In genomic region chr19:46416077-46416709, GRCh38 we compare ENCODE assay signal across 8 cellular contexts. TPM values are rescaled to one million over a fixed set of nuclear protein-coding genes. Genes with fewer than 3 reads are reported as not detected.
DNase-seq lines count a peak whose midpoint lies in the region; ATAC-seq and TF ChIP-seq lines count a peak whose summit lies in the region.
"Had no signal": no experiment of that assay in that cellular context is flagged by ENCODE, and none has a peak within 500 bp of the region (broad histone marks: within the 10 kb centered on the region; RNA-seq: fewer than 3 reads in every experiment).

No MANE protein-coding gene starts in this region.

- DNase-seq in GM10248 (ENCODE audit: extremely low spot score) (peak; percentile 57), NCI-H187 (lab: John Stamatoyannopoulos, UW) (peak; percentile 87 to 92), Right ventricle myocardium inferior (ENCODE audit: missing footprints) (peak; percentile 92), osteocyte (ENCODE audit: extremely low spot score, unreplicated experiment) (peak; percentile 96)
- DNase-seq in activated CD8-positive, alpha-beta T cell treated with anti-CD3 and anti-CD28 coated beads, Interleukin-2, amount 10 ng/mL, durations not matched to agents 7 days and 5 days, result peak; percentile 52
- DNase-seq in activated T-helper 1 cell treated with anti-CD3 and anti-CD28 coated beads, Interleukin-12 subunit alpha, Interleukin-12 subunit beta, Interleukin-2, Interleukin-4 antibody, amounts not matched to agents 30 ng/mL and 10 ng/mL and 1 ng/mL, durations not matched to agents 14 hours and 24 hours and 36 hours (ENCODE audit: low spot score), result no peak
- DNase-seq: activated B cell treated with CpG ODN at 0.5 μM for 24 hours had no signal

- H3K9me3 Mint-ChIP-seq in activated CD8-positive, alpha-beta T cell treated with anti-CD3 and anti-CD28 coated beads, Interleukin-2, amount 10 ng/mL, durations not matched to agents 7 days and 5 days (ENCODE audit: insufficient read depth), result no peaks in the 10 kb centered on the region
- no peaks in the 10 kb centered on the region for H3K9me3 Mint-ChIP-seq in osteocyte (ENCODE audit: unreplicated experiment)
- H3K9me3 Mint-ChIP-seq in activated T-helper 1 cell treated with anti-CD3 and anti-CD28 coated beads, Interleukin-12 subunit alpha, Interleukin-12 subunit beta, Interleukin-2, Interleukin-4 antibody, amounts not matched to agents 30 ng/mL and 10 ng/mL and 1 ng/mL, durations not matched to agents 14 hours and 24 hours and 36 hours, result no peaks in the 10 kb centered on the region
- H3K9me3 Mint-ChIP-seq: activated B cell treated with CpG ODN at 0.5 μM for 24 hours had no signal

- H3K4me1 Mint-ChIP-seq in activated CD8-positive, alpha-beta T cell treated with anti-CD3 and anti-CD28 coated beads, Interleukin-2, amount 10 ng/mL, durations not matched to agents 7 days and 5 days (ENCODE audit: low read depth), result peaks cover 3% of the 10 kb centered on the region
- peaks cover 40% of the 10 kb centered on the region for H3K4me1 Mint-ChIP-seq in osteocyte (ENCODE audit: unreplicated experiment)
- H3K4me1 Mint-ChIP-seq in activated T-helper 1 cell treated with anti-CD3 and anti-CD28 coated beads, Interleukin-12 subunit alpha, Interleukin-12 subunit beta, Interleukin-2, Interleukin-4 antibody, amounts not matched to agents 30 ng/mL and 10 ng/mL and 1 ng/mL, durations not matched to agents 14 hours and 24 hours and 36 hours (ENCODE audit: low read depth), result no peaks in the 10 kb centered on the region

- CTCF ChIA-PET in GM10248 (lab: Yijun Ruan, JAX), result interaction anchor here (1.1 to 2.1 kb wide), 2 partner anchors 14 to 71 kb away, joined by 3 to 8 read pairs; no protein-coding TSS in a partner anchor
- CTCF ChIA-PET in activated CD8-positive, alpha-beta T cell treated with anti-CD3 and anti-CD28 coated beads, Interleukin-2, amount 10 ng/mL, durations not matched to agents 7 days and 5 days (lab: Charles Lee), result interaction anchor here (1.0 kb wide), 1 partner anchor 20 kb away, joined by 3 read pairs; no protein-coding TSS in a partner anchor

- H3K4me3 Mint-ChIP-seq in activated CD8-positive, alpha-beta T cell treated with anti-CD3 and anti-CD28 coated beads, Interleukin-2, amount 10 ng/mL, durations not matched to agents 7 days and 5 days, result no peak overlapping the region
- H3K4me3 Mint-ChIP-seq in osteocyte (ENCODE audit: unreplicated experiment), result peak overlapping the region; percentile 70
- H3K4me3 Mint-ChIP-seq in activated T-helper 1 cell treated with anti-CD3 and anti-CD28 coated beads, Interleukin-12 subunit alpha, Interleukin-12 subunit beta, Interleukin-2, Interleukin-4 antibody, amounts not matched to agents 30 ng/mL and 10 ng/mL and 1 ng/mL, durations not matched to agents 14 hours and 24 hours and 36 hours, result no peak overlapping the region
- H3K4me3 Mint-ChIP-seq: activated B cell treated with CpG ODN at 0.5 μM for 24 hours had no signal

- H3K27me3 Mint-ChIP-seq in activated CD8-positive, alpha-beta T cell treated with anti-CD3 and anti-CD28 coated beads, Interleukin-2, amount 10 ng/mL, durations not matched to agents 7 days and 5 days (ENCODE audit: low read depth), result peaks cover 53% of the 10 kb centered on the region
- H3K27me3 Mint-ChIP-seq in osteocyte (ENCODE audit: unreplicated experiment), result no peaks in the 10 kb centered on the region
- H3K27me3 Mint-ChIP-seq in activated T-helper 1 cell treated with anti-CD3 and anti-CD28 coated beads, Interleukin-12 subunit alpha, Interleukin-12 subunit beta, Interleukin-2, Interleukin-4 antibody, amounts not matched to agents 30 ng/mL and 10 ng/mL and 1 ng/mL, durations not matched to agents 14 hours and 24 hours and 36 hours (ENCODE audit: insufficient read depth), result peaks cover 53% of the 10 kb centered on the region

- ATAC-seq in activated CD8-positive, alpha-beta T cell treated with anti-CD3 and anti-CD28 coated beads, Interleukin-2, amount 10 ng/mL, durations not matched to agents 7 days and 5 days, result peak; percentile 78
- ATAC-seq in Right ventricle myocardium inferior, result peak; percentile 29
- no peak for ATAC-seq in GM19397 (IDR thresholded peaks at IDR 0.05; ENCODE audit: unreplicated experiment)

- H3K36me3 Mint-ChIP-seq in activated CD8-positive, alpha-beta T cell treated with anti-CD3 and anti-CD28 coated beads, Interleukin-2, amount 10 ng/mL, durations not matched to agents 7 days and 5 days (ENCODE audit: low read depth), result no peaks in the 10 kb centered on the region
- H3K36me3 Mint-ChIP-seq in osteocyte (ENCODE audit: unreplicated experiment), result peaks cover 8% of the 10 kb centered on the region
- H3K36me3 Mint-ChIP-seq in activated T-helper 1 cell treated with anti-CD3 and anti-CD28 coated beads, Interleukin-12 subunit alpha, Interleukin-12 subunit beta, Interleukin-2, Interleukin-4 antibody, amounts not matched to agents 30 ng/mL and 10 ng/mL and 1 ng/mL, durations not matched to agents 14 hours and 24 hours and 36 hours (ENCODE audit: low read depth), result no peaks in the 10 kb centered on the region

- TF ChIP-seq CTCF in GM10248 (IDR thresholded peaks at IDR 0.05; ENCODE audit: control extremely low read depth, extremely low read depth, low read depth, missing control alignments), result no peak
- TF ChIP-seq CTCF in osteocyte (IDR thresholded peaks at IDR 0.05), result no peak

- POLR2A ChIA-PET in GM10248 (lab: Yijun Ruan, JAX), result no interaction called here
- POLR2A ChIA-PET in activated CD8-positive, alpha-beta T cell treated with anti-CD3 and anti-CD28 coated beads, Interleukin-2, amount 10 ng/mL, durations not matched to agents 7 days and 5 days (lab: Charles Lee), result no interaction called here

- intact Hi-C loops in Right ventricle myocardium inferior (cut with DNase I), result no loop called here
- intact Hi-C loops in activated T-helper 1 cell treated with anti-CD3 and anti-CD28 coated beads, Interleukin-12 subunit alpha, Interleukin-12 subunit beta, Interleukin-2, Interleukin-4 antibody, amounts not matched to agents 30 ng/mL and 10 ng/mL and 1 ng/mL, durations not matched to agents 14 hours and 24 hours and 36 hours (cut with micrococcal nuclease), result no loop called here

- no peak overlapping the region for H3K27ac Mint-ChIP-seq in activated CD8-positive, alpha-beta T cell treated with anti-CD3 and anti-CD28 coated beads, Interleukin-2, amount 10 ng/mL, durations not matched to agents 7 days and 5 days
- H3K27ac Mint-ChIP-seq in osteocyte (ENCODE audit: unreplicated experiment), result peak overlapping the region; percentile 86
- no peak overlapping the region for H3K27ac Mint-ChIP-seq in activated T-helper 1 cell treated with anti-CD3 and anti-CD28 coated beads, Interleukin-12 subunit alpha, Interleukin-12 subunit beta, Interleukin-2, Interleukin-4 antibody, amounts not matched to agents 30 ng/mL and 10 ng/mL and 1 ng/mL, durations not matched to agents 14 hours and 24 hours and 36 hours
- H3K27ac Mint-ChIP-seq: activated B cell treated with CpG ODN at 0.5 μM for 24 hours had no signal

RNA-seq across cellular contexts. Expression of gene CCDC8, which starts 2.8 kb away (rescaled TPM):
- total RNA-seq in activated CD8-positive, alpha-beta T cell treated with anti-CD3 and anti-CD28 coated beads, Interleukin-2, amount 10 ng/mL, durations not matched to agents 7 days and 5 days, result not detected
- total RNA-seq in Right ventricle myocardium inferior, result 28.9 TPM
- 34.5 and 35.0 TPM in 2 replicates for total RNA-seq in osteocyte
- total RNA-seq in activated T-helper 1 cell treated with anti-CD3 and anti-CD28 coated beads, Interleukin-12 subunit alpha, Interleukin-12 subunit beta, Interleukin-2, Interleukin-4 antibody, amounts not matched to agents 30 ng/mL and 10 ng/mL and 1 ng/mL, durations not matched to agents 14 hours and 24 hours and 36 hours, result not detected in 2 replicates
- total RNA-seq: activated B cell treated with CpG ODN at 0.5 μM for 24 hours had no signal

RNA-seq across cellular contexts. Expression of gene PNMA8C, which starts 12.5 kb away (rescaled TPM):
- total RNA-seq in activated CD8-positive, alpha-beta T cell treated with anti-CD3 and anti-CD28 coated beads, Interleukin-2, amount 10 ng/mL, durations not matched to agents 7 days and 5 days, result under 1 TPM in 1 of 2 experiments, not detected in 1; 0.08 TPM
- total RNA-seq in Right ventricle myocardium inferior, result not detected
- 0.11 TPM in 1 of 2 replicates, not detected in the other for total RNA-seq in osteocyte
- total RNA-seq in activated T-helper 1 cell treated with anti-CD3 and anti-CD28 coated beads, Interleukin-12 subunit alpha, Interleukin-12 subunit beta, Interleukin-2, Interleukin-4 antibody, amounts not matched to agents 30 ng/mL and 10 ng/mL and 1 ng/mL, durations not matched to agents 14 hours and 24 hours and 36 hours, result not detected in 2 replicates
- total RNA-seq: activated B cell treated with CpG ODN at 0.5 μM for 24 hours had no signal

RNA-seq across cellular contexts. Expression of gene PNMA8A, which starts 55.2 kb away (rescaled TPM):
- total RNA-seq in activated CD8-positive, alpha-beta T cell treated with anti-CD3 and anti-CD28 coated beads, Interleukin-2, amount 10 ng/mL, durations not matched to agents 7 days and 5 days, result not detected
- total RNA-seq in Right ventricle myocardium inferior (7.6 TPM), osteocyte (10.3 and 10.8 TPM in 2 replicates)
- total RNA-seq in activated T-helper 1 cell treated with anti-CD3 and anti-CD28 coated beads, Interleukin-12 subunit alpha, Interleukin-12 subunit beta, Interleukin-2, Interleukin-4 antibody, amounts not matched to agents 30 ng/mL and 10 ng/mL and 1 ng/mL, durations not matched to agents 14 hours and 24 hours and 36 hours, result not detected in 2 replicates
- total RNA-seq: activated B cell treated with CpG ODN at 0.5 μM for 24 hours had no signal

Comparison
In these comparisons a context has a peak if more than half of its experiments do, and no peak if none do; other contexts are left out.
1. RNA of gene CCDC8, which starts 2.8 kb away (total RNA-seq): 34.5 to 35.0 TPM in osteocyte and 28.9 TPM in Right ventricle myocardium inferior (single experiment); not detected in activated CD8-positive, alpha-beta T cell treated with anti-CD3 and anti-CD28 coated beads, Interleukin-2, amount 10 ng/mL, durations not matched to agents 7 days and 5 days and not detected in activated T-helper 1 cell treated with anti-CD3 and anti-CD28 coated beads, Interleukin-12 subunit alpha, Interleukin-12 subunit beta, Interleukin-2, Interleukin-4 antibody, amounts not matched to agents 30 ng/mL and 10 ng/mL and 1 ng/mL, durations not matched to agents 14 hours and 24 hours and 36 hours; every median in the first group is over 10 times any median in the second.